Comparison of ENCODE assay signal across 1 cellular context in the genomic region with DNA sequence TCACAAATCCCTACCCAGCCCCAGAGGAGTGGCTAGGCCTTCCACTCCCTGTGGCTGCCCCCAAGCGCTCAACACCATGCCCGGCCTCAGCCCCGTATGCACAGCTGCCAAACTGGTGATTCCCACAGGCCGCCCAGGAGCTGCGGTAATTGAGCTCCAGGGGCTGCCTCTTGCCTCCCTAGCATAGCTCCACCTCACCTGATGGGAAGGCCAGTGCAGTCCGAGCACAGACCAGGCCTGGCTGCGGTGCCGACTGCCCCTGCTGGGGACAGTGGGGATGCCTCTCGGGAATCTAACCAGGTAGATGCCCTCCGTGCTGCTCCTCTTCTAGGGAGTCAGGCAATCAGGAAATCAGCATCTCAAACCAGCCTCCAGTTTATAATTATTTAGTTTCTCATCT.
TF ChIP-seq lines count a peak whose summit lies in the region.

No MANE protein-coding gene starts in this region.

TF ChIP-seq in HepG2, 621 proteins besides CTCF, POLR2A, EP300 and RAD21 (continues in another document):
- TF ChIP-seq CENPX (CRISPR knock-in tag; IDR thresholded peaks at IDR 0.05): no peak
- TF ChIP-seq KLF11 (CRISPR knock-in tag; IDR thresholded peaks at IDR 0.05): no peak
- TF ChIP-seq MBNL3 (CRISPR knock-in tag; conservative IDR thresholded peaks at IDR 0.05): no peak
- TF ChIP-seq, protein P1, sequence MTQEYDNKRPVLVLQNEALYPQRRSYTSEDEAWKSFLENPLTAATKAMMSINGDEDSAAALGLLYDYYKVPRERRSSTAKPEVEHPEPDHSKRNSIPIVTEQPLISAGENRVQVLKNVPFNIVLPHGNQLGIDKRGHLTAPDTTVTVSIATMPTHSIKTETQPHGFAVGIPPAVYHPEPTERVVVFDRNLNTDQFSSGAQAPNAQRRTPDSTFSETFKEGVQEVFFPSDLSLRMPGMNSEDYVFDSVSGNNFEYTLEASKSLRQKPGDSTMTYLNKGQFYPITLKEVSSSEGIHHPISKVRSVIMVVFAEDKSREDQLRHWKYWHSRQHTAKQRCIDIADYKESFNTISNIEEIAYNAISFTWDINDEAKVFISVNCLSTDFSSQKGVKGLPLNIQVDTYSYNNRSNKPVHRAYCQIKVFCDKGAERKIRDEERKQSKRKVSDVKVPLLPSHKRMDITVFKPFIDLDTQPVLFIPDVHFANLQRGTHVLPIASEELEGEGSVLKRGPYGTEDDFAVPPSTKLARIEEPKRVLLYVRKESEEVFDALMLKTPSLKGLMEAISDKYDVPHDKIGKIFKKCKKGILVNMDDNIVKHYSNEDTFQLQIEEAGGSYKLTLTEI (CRISPR knock-in tag; conservative IDR thresholded peaks at IDR 0.05): no peak
- no peak for TF ChIP-seq ZNF784 (CRISPR knock-in tag; IDR thresholded peaks at IDR 0.05; ENCODE audit: borderline replicate concordance)
- TF ChIP-seq XRCC5 (optimal IDR thresholded peaks at IDR 0.05; ENCODE audit: low read length): peak; percentile 37
- TF ChIP-seq ZNF33B (CRISPR knock-in tag; IDR thresholded peaks at IDR 0.05): no peak
- TF ChIP-seq CEBPB (IDR thresholded peaks at IDR 0.05; ENCODE audit: borderline replicate concordance, low read depth, low read length): no peak
- TF ChIP-seq, protein P2, sequence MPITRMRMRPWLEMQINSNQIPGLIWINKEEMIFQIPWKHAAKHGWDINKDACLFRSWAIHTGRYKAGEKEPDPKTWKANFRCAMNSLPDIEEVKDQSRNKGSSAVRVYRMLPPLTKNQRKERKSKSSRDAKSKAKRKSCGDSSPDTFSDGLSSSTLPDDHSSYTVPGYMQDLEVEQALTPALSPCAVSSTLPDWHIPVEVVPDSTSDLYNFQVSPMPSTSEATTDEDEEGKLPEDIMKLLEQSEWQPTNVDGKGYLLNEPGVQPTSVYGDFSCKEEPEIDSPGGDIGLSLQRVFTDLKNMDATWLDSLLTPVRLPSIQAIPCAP (CRISPR knock-in tag; IDR thresholded peaks at IDR 0.05; ENCODE audit: low read depth): no peak
- no peak for TF ChIP-seq NR1H2 (CRISPR knock-in tag; IDR thresholded peaks at IDR 0.05; ENCODE audit: borderline replicate concordance, low read depth)
- TF ChIP-seq EED (CRISPR knock-in tag; IDR thresholded peaks at IDR 0.05): no peak
- TF ChIP-seq, protein P3, sequence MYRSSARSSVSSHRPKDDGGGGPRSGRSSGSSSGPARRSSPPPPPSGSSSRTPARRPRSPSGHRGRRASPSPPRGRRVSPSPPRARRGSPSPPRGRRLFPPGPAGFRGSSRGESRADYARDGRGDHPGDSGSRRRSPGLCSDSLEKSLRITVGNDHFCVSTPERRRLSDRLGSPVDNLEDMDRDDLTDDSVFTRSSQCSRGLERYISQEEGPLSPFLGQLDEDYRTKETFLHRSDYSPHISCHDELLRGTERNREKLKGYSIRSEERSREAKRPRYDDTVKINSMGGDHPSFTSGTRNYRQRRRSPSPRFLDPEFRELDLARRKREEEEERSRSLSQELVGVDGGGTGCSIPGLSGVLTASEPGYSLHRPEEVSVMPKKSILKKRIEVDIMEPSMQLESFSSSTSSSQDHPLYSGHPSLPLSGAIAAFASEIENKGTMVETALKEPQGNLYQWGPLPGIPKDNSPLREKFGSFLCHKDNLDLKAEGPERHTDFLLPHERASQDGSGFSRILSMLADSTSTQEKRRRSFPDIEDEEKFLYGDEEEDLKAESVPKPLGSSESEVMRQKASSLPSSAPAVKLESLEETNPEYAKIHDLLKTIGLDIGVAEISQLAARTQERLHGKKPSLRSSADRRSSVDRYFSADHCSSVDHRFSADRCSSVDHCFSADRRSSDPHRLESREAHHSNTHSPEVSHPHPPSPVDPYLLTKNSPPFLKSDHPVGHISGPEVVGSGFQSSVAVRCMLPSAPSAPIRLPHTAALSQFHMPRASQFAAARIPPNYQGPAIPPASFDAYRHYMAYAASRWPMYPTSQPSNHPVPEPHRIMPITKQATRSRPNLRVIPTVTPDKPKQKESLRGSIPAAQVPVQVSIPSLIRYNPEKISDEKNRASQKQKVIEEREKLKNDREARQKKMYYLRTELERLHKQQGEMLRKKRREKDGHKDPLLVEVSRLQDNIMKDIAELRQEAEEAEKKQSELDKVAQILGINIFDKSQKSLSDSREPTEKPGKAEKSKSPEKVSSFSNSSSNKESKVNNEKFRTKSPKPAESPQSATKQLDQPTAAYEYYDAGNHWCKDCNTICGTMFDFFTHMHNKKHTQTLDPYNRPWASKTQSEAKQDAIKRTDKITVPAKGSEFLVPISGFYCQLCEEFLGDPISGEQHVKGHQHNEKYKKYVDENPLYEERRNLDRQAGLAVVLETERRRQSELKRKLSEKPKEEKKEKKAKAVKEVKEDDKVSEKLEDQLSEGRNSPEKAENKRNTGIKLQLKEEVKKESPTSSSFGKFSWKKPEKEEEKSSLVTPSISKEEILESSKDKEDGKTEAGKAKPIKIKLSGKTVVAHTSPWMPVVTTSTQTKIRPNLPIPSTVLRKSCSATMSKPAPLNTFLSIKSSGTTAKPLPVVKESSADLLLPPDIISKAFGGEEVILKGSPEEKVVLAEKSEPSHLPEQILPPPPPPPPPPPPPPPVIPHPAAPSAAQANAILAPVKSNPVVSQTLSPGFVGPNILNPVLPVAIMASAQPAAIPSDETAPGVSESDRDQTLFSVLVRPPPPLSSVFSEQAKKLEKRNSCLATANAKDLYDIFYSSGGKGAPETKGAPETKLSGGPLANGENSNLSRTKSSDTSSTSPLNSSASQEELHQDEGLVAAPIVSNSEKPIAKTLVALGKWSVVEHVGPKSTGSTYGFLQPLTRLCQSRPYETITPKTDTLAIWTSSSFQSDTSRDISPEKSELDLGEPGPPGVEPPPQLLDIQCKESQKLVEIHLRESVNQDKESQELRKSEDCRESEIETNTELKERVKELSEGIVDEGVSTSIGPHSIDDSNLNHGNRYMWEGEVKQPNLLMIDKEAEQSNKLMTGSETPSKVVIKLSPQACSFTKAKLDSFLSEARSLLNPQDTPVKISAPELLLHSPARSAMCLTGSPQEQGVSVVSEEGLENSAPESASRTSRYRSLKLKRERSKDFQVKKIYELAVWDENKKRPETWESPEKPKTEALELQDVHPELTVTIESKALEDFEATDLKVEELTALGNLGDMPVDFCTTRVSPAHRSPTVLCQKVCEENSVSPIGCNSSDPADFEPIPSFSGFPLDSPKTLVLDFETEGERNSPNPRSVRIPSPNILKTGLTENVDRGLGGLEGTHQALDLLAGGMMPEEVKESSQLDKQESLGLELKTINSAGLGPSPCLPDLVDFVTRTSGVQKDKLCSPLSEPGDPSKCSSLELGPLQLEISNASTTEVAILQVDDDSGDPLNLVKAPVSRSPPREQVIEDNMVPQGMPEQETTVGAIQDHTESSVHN (CRISPR knock-in tag; IDR thresholded peaks at IDR 0.05): no peak
- no peak for TF ChIP-seq PPARG (CRISPR knock-in tag; conservative IDR thresholded peaks at IDR 0.05)
- peak; percentile 9 for TF ChIP-seq TEAD3 (CRISPR knock-in tag; optimal IDR thresholded peaks at IDR 0.05; ENCODE audit: borderline replicate concordance)
- no peak for TF ChIP-seq PCBP1 (IDR thresholded peaks at IDR 0.05; ENCODE audit: borderline replicate concordance, low read depth, low read length)
- TF ChIP-seq MTF1 (CRISPR knock-in tag; IDR thresholded peaks at IDR 0.05): no peak
- no peak for TF ChIP-seq ZNF7 (CRISPR knock-in tag; IDR thresholded peaks at IDR 0.05)
- no peak for TF ChIP-seq BRD4 (CRISPR knock-in tag; IDR thresholded peaks at IDR 0.05)
- TF ChIP-seq REPIN1 (CRISPR knock-in tag; IDR thresholded peaks at IDR 0.05; ENCODE audit: borderline replicate concordance, low read depth): no peak
- TF ChIP-seq ATF7 (IDR thresholded peaks at IDR 0.05): no peak
- no peak for TF ChIP-seq ATF7 (CRISPR knock-in tag; IDR thresholded peaks at IDR 0.05)
- no peak for TF ChIP-seq ZNF296 (CRISPR knock-in tag; conservative IDR thresholded peaks at IDR 0.05)
- no peak for TF ChIP-seq ZNF263 (CRISPR knock-in tag; IDR thresholded peaks at IDR 0.05)
- TF ChIP-seq, protein P4, sequence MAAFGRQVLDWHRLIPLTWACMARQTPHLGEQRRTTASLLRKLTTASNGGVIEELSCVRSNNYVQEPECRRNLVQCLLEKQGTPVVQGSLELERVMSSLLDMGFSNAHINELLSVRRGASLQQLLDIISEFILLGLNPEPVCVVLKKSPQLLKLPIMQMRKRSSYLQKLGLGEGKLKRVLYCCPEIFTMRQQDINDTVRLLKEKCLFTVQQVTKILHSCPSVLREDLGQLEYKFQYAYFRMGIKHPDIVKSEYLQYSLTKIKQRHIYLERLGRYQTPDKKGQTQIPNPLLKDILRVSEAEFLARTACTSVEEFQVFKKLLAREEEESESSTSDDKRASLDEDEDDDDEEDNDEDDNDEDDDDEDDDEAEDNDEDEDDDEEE (CRISPR knock-in tag; IDR thresholded peaks at IDR 0.05): no peak
- no peak for TF ChIP-seq ZNF264 (CRISPR knock-in tag; IDR thresholded peaks at IDR 0.05)
- TF ChIP-seq STAG1 (CRISPR knock-in tag; IDR thresholded peaks at IDR 0.05): peak; percentile 72
- TF ChIP-seq HNF4G (IDR thresholded peaks at IDR 0.05; ENCODE audit: borderline replicate concordance, low read depth, low read length): no peak
- TF ChIP-seq HNF4G (CRISPR knock-in tag; IDR thresholded peaks at IDR 0.05; ENCODE audit: borderline replicate concordance, low read depth): no peak
- no peak for TF ChIP-seq NFATC3 (CRISPR knock-in tag; IDR thresholded peaks at IDR 0.05)
- TF ChIP-seq ZBTB49 (CRISPR knock-in tag; IDR thresholded peaks at IDR 0.05; ENCODE audit: borderline replicate concordance): no peak
- TF ChIP-seq CAMTA2 (CRISPR knock-in tag; IDR thresholded peaks at IDR 0.05; ENCODE audit: borderline replicate concordance): no peak
- no peak for TF ChIP-seq CBX1 (IDR thresholded peaks at IDR 0.05; ENCODE audit: low read depth)
- no peak for TF ChIP-seq ZNF350 (CRISPR knock-in tag; IDR thresholded peaks at IDR 0.05; ENCODE audit: borderline replicate concordance, low read depth)
- 0 out of 2 replicates have a peak, but pooled peaks have one; percentile 16 for TF ChIP-seq ZFX (CRISPR knock-in tag; IDR thresholded peaks at IDR 0.05; ENCODE audit: low read depth)
- no peak for TF ChIP-seq FOXA3 (CRISPR knock-in tag; IDR thresholded peaks at IDR 0.05)
- TF ChIP-seq, protein P5, sequence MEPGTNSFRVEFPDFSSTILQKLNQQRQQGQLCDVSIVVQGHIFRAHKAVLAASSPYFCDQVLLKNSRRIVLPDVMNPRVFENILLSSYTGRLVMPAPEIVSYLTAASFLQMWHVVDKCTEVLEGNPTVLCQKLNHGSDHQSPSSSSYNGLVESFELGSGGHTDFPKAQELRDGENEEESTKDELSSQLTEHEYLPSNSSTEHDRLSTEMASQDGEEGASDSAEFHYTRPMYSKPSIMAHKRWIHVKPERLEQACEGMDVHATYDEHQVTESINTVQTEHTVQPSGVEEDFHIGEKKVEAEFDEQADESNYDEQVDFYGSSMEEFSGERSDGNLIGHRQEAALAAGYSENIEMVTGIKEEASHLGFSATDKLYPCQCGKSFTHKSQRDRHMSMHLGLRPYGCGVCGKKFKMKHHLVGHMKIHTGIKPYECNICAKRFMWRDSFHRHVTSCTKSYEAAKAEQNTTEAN (CRISPR knock-in tag; conservative IDR thresholded peaks at IDR 0.05): no peak
- no peak for TF ChIP-seq SKI (IDR thresholded peaks at IDR 0.05; ENCODE audit: partially characterized antibody)
- TF ChIP-seq, protein P6, sequence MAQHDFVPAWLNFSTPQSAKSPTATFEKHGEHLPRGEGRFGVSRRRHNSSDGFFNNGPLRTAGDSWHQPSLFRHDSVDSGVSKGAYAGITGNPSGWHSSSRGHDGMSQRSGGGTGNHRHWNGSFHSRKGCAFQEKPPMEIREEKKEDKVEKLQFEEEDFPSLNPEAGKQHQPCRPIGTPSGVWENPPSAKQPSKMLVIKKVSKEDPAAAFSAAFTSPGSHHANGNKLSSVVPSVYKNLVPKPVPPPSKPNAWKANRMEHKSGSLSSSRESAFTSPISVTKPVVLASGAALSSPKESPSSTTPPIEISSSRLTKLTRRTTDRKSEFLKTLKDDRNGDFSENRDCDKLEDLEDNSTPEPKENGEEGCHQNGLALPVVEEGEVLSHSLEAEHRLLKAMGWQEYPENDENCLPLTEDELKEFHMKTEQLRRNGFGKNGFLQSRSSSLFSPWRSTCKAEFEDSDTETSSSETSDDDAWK (CRISPR knock-in tag; IDR thresholded peaks at IDR 0.05): no peak
- no peak for TF ChIP-seq ELF4 (CRISPR knock-in tag; IDR thresholded peaks at IDR 0.05; ENCODE audit: borderline replicate concordance)
- TF ChIP-seq TSC22D2 (CRISPR knock-in tag; IDR thresholded peaks at IDR 0.05; ENCODE audit: borderline replicate concordance): no peak
